ENCODE assay signal across 25 cellular contexts in genomic region chr2:98794214-98794810, GRCh38.
A peak's percentile ranks its signal among the peaks of the same experiment; 100 is the strongest.
DNase-seq lines count a peak whose midpoint lies in the region; ATAC-seq, FAIRE-seq and TF ChIP-seq lines count a peak whose summit lies in the region.
"Had no signal": no experiment of that assay in that cellular context is flagged by ENCODE, and none has a peak within 500 bp of the region (broad histone marks: within the 10 kb centered on the region; RNA-seq: fewer than 3 reads in every experiment).

No MANE protein-coding gene starts in this region.

- intact Hi-C loops in left ventricle myocardium inferior (cut with micrococcal nuclease) (no loop called here), left cardiac atrium (cut with DNase I) (no loop called here), endothelial cell of umbilical vein (cut with micrococcal nuclease) (no loop called here), aorta (cut with DNase I) (no loop called here)

- TF ChIP-seq CTCF in left ventricle myocardium inferior (IDR thresholded peaks at IDR 0.05; ENCODE audit: borderline replicate concordance): no peak
- no peak for TF ChIP-seq CTCF in endothelial cell of umbilical vein (IDR thresholded peaks at IDR 0.05; ENCODE audit: extremely low read depth in 1 of 2, insufficient read depth in 1 of 2, low read depth in 1 of 2, low read length in 2 of 2)
- TF ChIP-seq CTCF in osteoblast (IDR thresholded peaks at IDR 0.05; ENCODE audit: extremely low read depth, low read depth, low read length): no peak

- POLR2A ChIA-PET in endothelial cell of umbilical vein (lab: Charles Lee): no interaction called here

- no peaks in the 10 kb centered on the region for H4K20me1 ChIP-seq in endothelial cell of umbilical vein (replicated peaks; ENCODE audit: control insufficient read depth, extremely low read depth, insufficient read depth, low read length)
- H4K20me1 ChIP-seq in osteoblast (ENCODE audit: insufficient read depth, low read length): no peaks in the 10 kb centered on the region
- H4K20me1 ChIP-seq: BLaER1 treated with 17β-estradiol and CSF1 and Interleukin-3, amounts not matched to agents 10 nM and 100 nM had no signal

- CTCF ChIA-PET in endothelial cell of umbilical vein (lab: Charles Lee): interaction anchor here (0.6 to 2.0 kb wide), 5 partner anchors 27 to 232 kb away, joined by 3 to 6 read pairs (median 4); no protein-coding TSS in a partner anchor

- ATAC-seq in left cardiac atrium: no peak
- peak; percentile 50 for ATAC-seq in aorta (ENCODE audit: low FRiP score)
- no peak for ATAC-seq in HG02610 (IDR thresholded peaks at IDR 0.05; ENCODE audit: unreplicated experiment)
- ATAC-seq: A549, left ventricle myocardium superior, sciatic nerve had no signal

- H2AFZ ChIP-seq in endothelial cell of umbilical vein (ENCODE audit: low read depth, low read length): peak overlapping the region; percentile 83
- no peak overlapping the region for H2AFZ ChIP-seq in osteoblast (ENCODE audit: low read length)
- H2AFZ ChIP-seq: GM23248 had no signal

- no peak for TF ChIP-seq POLR2A in endothelial cell of umbilical vein (IDR thresholded peaks at IDR 0.05; ENCODE audit: low read depth, low read length)

- DNase-seq in left ventricle myocardium inferior: no peak
- DNase-seq in left cardiac atrium: no peak
- peak; percentile 87 for DNase-seq in endothelial cell of umbilical vein (ENCODE audit: low read depth, low spot score)
- DNase-seq in osteoblast (ENCODE audit: insufficient read length, low spot score, missing footprints): peak; percentile 4
- no peak for DNase-seq in aorta
- no peak for DNase-seq in activated CD8-positive, alpha-beta memory T cell treated with anti-CD3 and anti-CD28 coated beads for 24 hours
- DNase-seq in activated naive CD4-positive, alpha-beta T cell treated with anti-CD3 and anti-CD28 coated beads, Interleukin-2, amount 50 U/mL, for 16 hours: no peak
- DNase-seq: activated naive CD8-positive, alpha-beta T cell treated with anti-CD3 and anti-CD28 coated beads, Interleukin-2, amount 10 ng/mL, durations not matched to agents 7 days and 5 days; DMS 273 treated with DMSO at 0.1 percent for 48 hours; esophagus squamous epithelium; GM23248; left ventricle myocardium superior; NCI-H1694; NCI-H748 treated with DMSO at 0.1 percent for 48 hours; ovary; SK-N-SH; stimulated activated naive CD4-positive, alpha-beta T cell; T1000 had no signal

- no TSS peak for BruUV-seq in endothelial cell of umbilical vein (replicated peaks; lab: Mats Ljungman, UMichigan)

- H3K9me1 ChIP-seq in endothelial cell of umbilical vein (replicated peaks; ENCODE audit: control insufficient read depth, extremely low read depth, insufficient read depth, low read length): no peaks in the 10 kb centered on the region

- 2 to 5% methylated on average over 7 of the region's 7 CpGs for WGBS in aorta, 2 donors

- dilution Hi-C loops in endothelial cell of umbilical vein (cut with MboI; ENCODE audit: extremely low pct_ligation_motif_present, low sequenced_read_pairs): no loop called here

- H3K36me3 ChIP-seq in left ventricle myocardium inferior: peaks cover 16% of the 10 kb centered on the region
- H3K36me3 ChIP-seq in endothelial cell of umbilical vein (ENCODE audit: control insufficient read depth in 2 of 2, extremely low read depth in 1 of 2, insufficient read depth in 2 of 2, low read length in 2 of 2): no peaks in the 10 kb centered on the region
- no peaks in the 10 kb centered on the region for H3K36me3 ChIP-seq in osteoblast (ENCODE audit: insufficient read depth, low read length)
- H3K36me3 ChIP-seq in aorta (ENCODE audit: control insufficient read depth in 1 of 2, insufficient read depth in 2 of 2, low read length in 1 of 2): no peaks in the 10 kb centered on the region
- H3K36me3 ChIP-seq: BLaER1 treated with 17β-estradiol and CSF1 and Interleukin-3, amounts not matched to agents 10 nM and 100 nM; cardiac muscle cell; ovary had no signal

- H3K4me1 ChIP-seq in left ventricle myocardium inferior (peaks cover 6% of the 10 kb centered on the region), endothelial cell of umbilical vein (ENCODE audit: control insufficient read depth, extremely low read depth, insufficient read depth, low read length) (peaks cover 31% of the 10 kb centered on the region), osteoblast (ENCODE audit: insufficient read depth, low read length) (no peaks in the 10 kb centered on the region), aorta (ENCODE audit: control insufficient read depth in 1 of 2, insufficient read depth in 2 of 2, low read length in 2 of 2) (no peaks in the 10 kb centered on the region)
- H3K4me1 ChIP-seq: A549 had no signal

- FAIRE-seq in endothelial cell of umbilical vein (lab: Jason Lieb, UNC): peak; percentile 77
- FAIRE-seq: A549, RCC 7860, urothelium cell line had no signal

- H3K9me3 ChIP-seq in left ventricle myocardium inferior (replicated peaks): no peaks in the 10 kb centered on the region
- H3K9me3 ChIP-seq in endothelial cell of umbilical vein (replicated peaks; ENCODE audit: control insufficient read depth, insufficient read depth, low read length): no peaks in the 10 kb centered on the region
- no peaks in the 10 kb centered on the region for H3K9me3 ChIP-seq in osteoblast (ENCODE audit: low read depth, low read length)
- no peaks in the 10 kb centered on the region for H3K9me3 ChIP-seq in aorta (ENCODE audit: control insufficient read depth, low read length)
- H3K9me3 ChIP-seq: A549; BLaER1 treated with 17β-estradiol and CSF1 and Interleukin-3, amounts not matched to agents 10 nM and 100 nM; esophagus squamous epithelium; ovary; SK-N-SH had no signal

- H3K4me3 ChIP-seq in left ventricle myocardium inferior (no peak overlapping the region), endothelial cell of umbilical vein (replicated peaks in 1 of 3; ENCODE audit: insufficient read depth in 1 of 3, low read depth in 1 of 3, low read length in 3 of 3) (no peak overlapping the region), osteoblast (ENCODE audit: insufficient read depth, low read length) (no peak overlapping the region), aorta (ENCODE audit: low read length in 2 of 2) (no peak overlapping the region)
- H3K4me3 ChIP-seq: A549; BLaER1 treated with 17β-estradiol and CSF1 and Interleukin-3, amounts not matched to agents 10 nM and 100 nM; cardiac muscle cell; esophagus squamous epithelium; GM23248; ovary had no signal

- H3K9ac ChIP-seq in endothelial cell of umbilical vein (replicated peaks; ENCODE audit: extremely low read depth, insufficient read depth, low read length): peak overlapping the region; percentile 21
- H3K9ac ChIP-seq: BLaER1 treated with 17β-estradiol and CSF1 and Interleukin-3, amounts not matched to agents 10 nM and 100 nM; GM23248; SK-N-SH had no signal

- H3K79me2 ChIP-seq in endothelial cell of umbilical vein (ENCODE audit: control insufficient read depth, insufficient read depth, low read length) (no peaks in the 10 kb centered on the region), osteoblast (ENCODE audit: insufficient read depth, low read length) (no peaks in the 10 kb centered on the region)

- H3K4me2 ChIP-seq in endothelial cell of umbilical vein (ENCODE audit: insufficient read depth, low read length): no peak overlapping the region
- no peak overlapping the region for H3K4me2 ChIP-seq in osteoblast (ENCODE audit: insufficient read depth, low read length)
- H3K4me2 ChIP-seq: A549, SK-N-SH had no signal

- H3K27me3 ChIP-seq in left ventricle myocardium inferior (ENCODE audit: low read depth) (no peaks in the 10 kb centered on the region), endothelial cell of umbilical vein (ENCODE audit: control insufficient read depth in 2 of 2, insufficient read depth in 2 of 2, low read length in 2 of 2) (no peaks in the 10 kb centered on the region), osteoblast (ENCODE audit: insufficient read depth, low read length) (peaks cover 15% of the 10 kb centered on the region), aorta (ENCODE audit: control insufficient read depth in 1 of 2, insufficient read depth in 2 of 2, low read length in 1 of 2) (no peaks in the 10 kb centered on the region)
- H3K27me3 ChIP-seq: BLaER1 treated with 17β-estradiol and CSF1 and Interleukin-3, amounts not matched to agents 10 nM and 100 nM; esophagus squamous epithelium; ovary had no signal

- H3K27ac ChIP-seq in left ventricle myocardium inferior (replicated peaks): peak overlapping the region; percentile 22
- H3K27ac ChIP-seq in endothelial cell of umbilical vein (ENCODE audit: insufficient read depth, low read depth, low read length): peak overlapping the region; percentile 64
- no peak overlapping the region for H3K27ac ChIP-seq in osteoblast (ENCODE audit: low read depth, low read length)
- H3K27ac ChIP-seq in aorta (ENCODE audit: low read depth in 1 of 2, low read length in 2 of 2): no peak overlapping the region
- H3K27ac ChIP-seq: A549, cardiac muscle cell, esophagus squamous epithelium, GM23248, ovary had no signal

TF ChIP-seq in endothelial cell of umbilical vein, 7 proteins besides CTCF, POLR2A, EP300 and RAD21:
- no peak for TF ChIP-seq MAX (IDR thresholded peaks at IDR 0.05; ENCODE audit: insufficient read depth, insufficient read length)
- TF ChIP-seq POLR2AphosphoS5 (IDR thresholded peaks at IDR 0.05; ENCODE audit: insufficient read depth, low read depth, low read length): no peak
- peak; percentile 62 for TF ChIP-seq GATA2 (IDR thresholded peaks at IDR 0.05; ENCODE audit: insufficient read depth, insufficient read length, low read depth, low read length)

Comparison
In these comparisons a context has a peak if more than half of its experiments do, and no peak if none do; other contexts are left out.
1. DNase-seq: peak in endothelial cell of umbilical vein (single experiment) and osteoblast (single experiment); none in left ventricle myocardium inferior (single experiment), left cardiac atrium (single experiment), aorta (0 of 2), activated CD8-positive, alpha-beta memory T cell treated with anti-CD3 and anti-CD28 coated beads for 24 hours (single experiment) and activated naive CD4-positive, alpha-beta T cell treated with anti-CD3 and anti-CD28 coated beads, Interleukin-2, amount 50 U/mL, for 16 hours (single experiment).
2. H3K27ac ChIP-seq: peak in left ventricle myocardium inferior (single experiment) and endothelial cell of umbilical vein (single experiment); none in osteoblast (single experiment) and aorta (0 of 2).